ENCODE assay signal across 8 cellular contexts in genomic region chr1:225919906-225920305, GRCh38. TPM values are rescaled to one million over a fixed set of nuclear protein-coding genes. Genes with fewer than 3 reads are reported as not detected.
A peak's percentile ranks its signal among the peaks of the same experiment; 100 is the strongest.
DNase-seq lines count a peak whose midpoint lies in the region; ATAC-seq lines count a peak whose summit lies in the region.

No MANE protein-coding gene starts in this region.

- no peak overlapping the region for H3K18ac ChIP-seq in mesenchymal stem cell (ENCODE audit: low read depth in 1 of 2, low read length in 2 of 2)

- H2BK120ac ChIP-seq in mesenchymal stem cell (ENCODE audit: low read depth, low read length): no peak overlapping the region

- no peak overlapping the region for H3K4ac ChIP-seq in mesenchymal stem cell (ENCODE audit: low read depth in 1 of 2, low read length in 2 of 2)

- no peak overlapping the region for H3K14ac ChIP-seq in mesenchymal stem cell (ENCODE audit: low read length in 2 of 2)

- 85% methylated on average over 5 of the region's 5 CpGs for WGBS in mesenchymal stem cell

- peaks cover 42% of the 10 kb centered on the region for H3K79me1 ChIP-seq in mesenchymal stem cell (replicated peaks; ENCODE audit: low read length, poor library complexity, severe bottlenecking)

- peaks cover 44 to 62% of the 10 kb centered on the region in 2 experiments for H3K36me3 ChIP-seq in mesenchymal stem cell (ENCODE audit: control insufficient read depth in 1 of 2, insufficient read depth in 2 of 2, low read depth in 1 of 2, low read length in 2 of 2)

- no peak overlapping the region for H2BK12ac ChIP-seq in mesenchymal stem cell (ENCODE audit: low read length in 2 of 2)

- ATAC-seq in HG02678 (IDR thresholded peaks at IDR 0.05; ENCODE audit: unreplicated experiment) (no peak), HG02642 (IDR thresholded peaks at IDR 0.05; ENCODE audit: poor library complexity, unreplicated experiment) (no peak), HG03520 (IDR thresholded peaks at IDR 0.05; ENCODE audit: unreplicated experiment) (no peak)

- in situ Hi-C loops in T47D (cut with HindIII; ENCODE audit: low pct_unique_long_range_greater_than_20kb, low sequenced_read_pairs): no loop called here

- H3K23ac ChIP-seq in mesenchymal stem cell (ENCODE audit: low read length in 2 of 2): no peak overlapping the region

- peak overlapping the region; percentile 18 for H3K27ac ChIP-seq in mesenchymal stem cell (ENCODE audit: low read length, poor library complexity, severe bottlenecking)

- no peak overlapping the region for H3K4me3 ChIP-seq in mesenchymal stem cell (ENCODE audit: insufficient read depth in 1 of 2, low read depth in 1 of 2, low read length in 2 of 2)

- H3K4me1 ChIP-seq in mesenchymal stem cell (ENCODE audit: control insufficient read depth, insufficient read depth, low read depth, low read length): peaks cover 28% of the 10 kb centered on the region

- H3K9me3 ChIP-seq in mesenchymal stem cell (ENCODE audit: control insufficient read depth, low read length): no peaks in the 10 kb centered on the region

- no peak overlapping the region for H4K8ac ChIP-seq in mesenchymal stem cell (ENCODE audit: low read length)

- H3K27me3 ChIP-seq in mesenchymal stem cell (ENCODE audit: control insufficient read depth in 1 of 2, insufficient read depth in 1 of 2, low read length in 2 of 2): no peaks in the 10 kb centered on the region

- H2AFZ ChIP-seq in mesenchymal stem cell (ENCODE audit: low read depth, low read length): no peak overlapping the region

- H3K4me2 ChIP-seq in mesenchymal stem cell (ENCODE audit: low read length, poor library complexity, severe bottlenecking): no peak overlapping the region

- H2BK15ac ChIP-seq in mesenchymal stem cell (ENCODE audit: low read depth, poor library complexity, severe bottlenecking): no peak overlapping the region

- no peak overlapping the region for H4K91ac ChIP-seq in mesenchymal stem cell (ENCODE audit: low read length)

- H2BK5ac ChIP-seq in mesenchymal stem cell (ENCODE audit: low read depth, low read length, poor library complexity, severe bottlenecking): no peak overlapping the region

- DNase-seq in EH (ENCODE audit: low read depth) (peak; percentile 93), NCI-H2196 (lab: John Stamatoyannopoulos, UW; ENCODE audit: unreplicated experiment) (peak; percentile 88), T47D (ENCODE audit: low read depth in 1 of 2, low spot score in 1 of 2) (peak; percentile 85 to 89), mesenchymal stem cell (peak; percentile 61), cerebellar nuclear complex (lab: John Stamatoyannopoulos, UW) (no peak)

- no peak overlapping the region for H2AK5ac ChIP-seq in mesenchymal stem cell (ENCODE audit: low read length, severe bottlenecking)

- H3K9ac ChIP-seq in mesenchymal stem cell (ENCODE audit: low read length): peak overlapping the region; percentile 27

RNA-seq across cellular contexts. Expression of gene PYCR2, which starts 4.1 kb away (rescaled TPM):
- 31.6 TPM for polyA plus RNA-seq in mesenchymal stem cell (2013, experiment 1 of 2)
- 32.5 TPM for polyA plus RNA-seq in mesenchymal stem cell (2013, experiment 2 of 2)

RNA-seq across cellular contexts. Expression of gene LEFTY2, which starts 21.1 kb away (rescaled TPM):
- polyA plus RNA-seq in mesenchymal stem cell (2013, experiment 1 of 2): not detected
- 0.01 TPM for polyA plus RNA-seq in mesenchymal stem cell (2013, experiment 2 of 2)

RNA-seq across cellular contexts. Expression of gene LEFTY1, which starts 31.0 kb away (rescaled TPM):
- 0.07 TPM for polyA plus RNA-seq in mesenchymal stem cell (2013, experiment 1 of 2)
- polyA plus RNA-seq in mesenchymal stem cell (2013, experiment 2 of 2): 0.15 TPM

RNA-seq across cellular contexts. Expression of gene TMEM63A, which starts 37.7 kb away (rescaled TPM):
- polyA plus RNA-seq in mesenchymal stem cell (2013, experiment 1 of 2): 27.0 TPM
- polyA plus RNA-seq in mesenchymal stem cell (2013, experiment 2 of 2): 24.8 TPM

Comparison
In these comparisons a context has a peak if more than half of its experiments do, and no peak if none do; other contexts are left out.
1. DNase-seq: peak in EH (single experiment), NCI-H2196 (single experiment), T47D (2 of 2) and mesenchymal stem cell (single experiment); none in cerebellar nuclear complex (0 of 2).